Comparison of ENCODE assay signal across 16 cellular contexts in the genomic region with DNA sequence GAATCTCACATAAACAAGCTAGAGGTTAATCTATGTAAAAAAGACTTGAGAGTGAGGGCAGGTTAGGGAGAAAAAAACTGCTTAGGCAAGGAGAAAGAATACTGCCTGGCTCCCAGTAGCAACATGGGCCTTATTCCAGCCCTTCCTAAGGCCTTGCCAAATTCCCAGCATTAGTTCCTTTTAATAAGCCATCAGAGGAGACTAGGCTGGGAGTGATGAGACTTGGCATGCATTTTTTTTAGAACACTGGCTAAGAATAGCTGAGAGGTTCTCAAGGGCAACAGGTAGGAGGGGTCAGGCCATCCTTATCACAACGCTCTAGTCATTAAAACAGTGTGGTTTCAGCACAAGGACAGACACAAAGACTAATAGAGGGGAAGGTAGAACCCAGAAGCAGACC.
"Had no signal": no experiment of that assay in that cellular context is flagged by ENCODE, and none has a peak within 500 bp of the region (broad histone marks: within the 10 kb centered on the region; RNA-seq: fewer than 3 reads in every experiment).

No MANE protein-coding gene starts in this region.

- H3K9me3 ChIP-seq: colonic mucosa, mucosa of descending colon, right lobe of liver, testis, transverse colon had no signal

- H3K27me3 ChIP-seq: right lobe of liver, testis had no signal

- H3K4me3 ChIP-seq: colonic mucosa, mucosa of descending colon, right lobe of liver, testis, transverse colon had no signal

- DNase-seq: caudate nucleus; effector CD4-positive, alpha-beta T cell; endodermal cell; erythroblast; foreskin melanocyte; immature natural killer cell; mucosa of descending colon; naive thymus-derived CD8-positive, alpha-beta T cell; right lobe of liver; stimulated activated CD4-positive, alpha-beta T cell treated with anti-CD3 and anti-CD28 coated beads, Interleukin-2, amount 100 ng/mL, for 24 hours; stimulated activated CD4-positive, alpha-beta T cell treated with anti-CD3 and anti-CD28 coated beads, Interleukin-4, amount 100 ng/mL, for 4 hours; stimulated activated naive B cell treated with anti-CD40 and anti-IgM and Interleukin-4, amounts not matched to agents 10 μg/mL and 1 μg/mL and 100 μg/mL, for 72 hours; stimulated activated naive CD8-positive, alpha-beta T cell treated with anti-CD3 and anti-CD28 coated beads, Interleukin-15, amount 100 ng/mL, for 72 hours; testis; transverse colon had no signal

- H3K27ac ChIP-seq: colonic mucosa, right lobe of liver, testis, transverse colon had no signal

- ATAC-seq: mucosa of descending colon; naive thymus-derived CD8-positive, alpha-beta T cell; right lobe of liver; stimulated activated naive B cell treated with anti-CD40 and anti-IgM and Interleukin-4, amounts not matched to agents 10 μg/mL and 1 μg/mL and 100 μg/mL, for 72 hours; stimulated activated naive CD8-positive, alpha-beta T cell treated with anti-CD3 and anti-CD28 coated beads, Interleukin-15, amount 100 ng/mL, for 72 hours had no signal

- H3K4me1 ChIP-seq: colonic mucosa, testis had no signal

- H3K36me3 ChIP-seq: colonic mucosa, right lobe of liver, transverse colon had no signal
